ENCODE assay signal across 10 cellular contexts in the genomic region with DNA sequence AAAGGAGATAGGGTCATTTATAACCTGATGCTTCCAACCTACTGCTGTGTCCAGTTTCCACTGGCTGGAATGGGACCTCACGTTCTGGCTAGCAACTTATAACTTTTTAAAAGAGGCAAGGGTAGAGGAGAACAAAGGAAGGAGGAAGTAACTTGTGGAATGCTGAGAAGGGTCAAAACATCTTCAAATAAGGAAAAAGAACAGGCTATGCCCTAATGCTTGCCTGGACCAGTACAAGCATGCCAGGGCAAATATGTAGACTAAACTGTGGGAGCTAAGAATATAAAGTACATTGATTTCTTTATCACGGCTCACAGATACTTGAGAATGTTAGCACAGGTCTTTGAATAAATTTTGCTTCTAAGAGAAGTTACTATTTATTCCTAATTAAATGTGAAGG. TPM values are rescaled to one million over a fixed set of nuclear protein-coding genes. Genes with fewer than 3 reads are reported as not detected.
DNase-seq lines count a peak whose midpoint lies in the region; ATAC-seq and TF ChIP-seq lines count a peak whose summit lies in the region.
"Had no signal": no experiment of that assay in that cellular context is flagged by ENCODE, and none has a peak within 500 bp of the region (broad histone marks: within the 10 kb centered on the region; RNA-seq: fewer than 3 reads in every experiment).

No MANE protein-coding gene starts in this region.

- H3K27me3 ChIP-seq in heart right ventricle (no peaks in the 10 kb centered on the region), right atrium auricular region (no peaks in the 10 kb centered on the region), iPS-20b (ENCODE audit: insufficient read depth, low read length) (no peaks in the 10 kb centered on the region), Caco-2 (replicated peaks; ENCODE audit: control insufficient read depth, insufficient read depth, low read length) (no peaks in the 10 kb centered on the region), tibial nerve (no peaks in the 10 kb centered on the region)
- H3K27me3 ChIP-seq: Peyer's patch had no signal

- POLR2A ChIA-PET in Caco-2 (lab: Charles Lee), result no interaction called here

- no peak for TF ChIP-seq POLR2A in tibial nerve (IDR thresholded peaks at IDR 0.05)

- no peaks in the 10 kb centered on the region for H3K27me3 Mint-ChIP-seq in activated T-helper 2 cell treated with anti-CD3 and anti-CD28 coated beads, Interferon-gamma antibody, Interleukin-2, Interleukin-4, amounts not matched to agents 10 μg/mL and 5 μg/mL and 100 μg/mL, durations not matched to agents 14 hours and 24 hours and 36 hours (ENCODE audit: low read depth)
- H3K27me3 Mint-ChIP-seq in type B pancreatic cell (peaks cover 3% of the 10 kb centered on the region), Caco-2 (ENCODE audit: insufficient read depth, unreplicated experiment) (no peaks in the 10 kb centered on the region)

- no peak for TF ChIP-seq CTCF in heart right ventricle (IDR thresholded peaks at IDR 0.05)
- no peak for TF ChIP-seq CTCF in right atrium auricular region (IDR thresholded peaks at IDR 0.05)
- no peak for TF ChIP-seq CTCF in type B pancreatic cell (conservative IDR thresholded peaks at IDR 0.05)
- TF ChIP-seq CTCF in Caco-2 (IDR thresholded peaks at IDR 0.05; ENCODE audit: insufficient read depth in 1 of 2, low read depth in 1 of 2, low read length in 1 of 2, severe bottlenecking in 1 of 2, unreplicated experiment in 1 of 2), result no peak
- no peak for TF ChIP-seq CTCF in tibial nerve (IDR thresholded peaks at IDR 0.05)

- no peaks in the 10 kb centered on the region for H3K9me3 ChIP-seq in heart right ventricle
- H3K9me3 ChIP-seq in right atrium auricular region, result no peaks in the 10 kb centered on the region
- no peaks in the 10 kb centered on the region for H3K9me3 ChIP-seq in iPS-20b (ENCODE audit: insufficient read depth, low read depth, low read length)
- no peaks in the 10 kb centered on the region for H3K9me3 ChIP-seq in Caco-2
- H3K9me3 ChIP-seq in tibial nerve, result no peaks in the 10 kb centered on the region
- H3K9me3 ChIP-seq: Peyer's patch had no signal

- H3K4me3 ChIP-seq in heart right ventricle (no peak overlapping the region), right atrium auricular region (no peak overlapping the region), iPS-20b (ENCODE audit: low read length) (0 out of 2 replicates have a peak overlapping the region, but pooled peaks have one; percentile 6), Caco-2 (ENCODE audit: low read depth, low read length) (no peak overlapping the region), tibial nerve (no peak overlapping the region)

- H3K27ac Mint-ChIP-seq in activated T-helper 2 cell treated with anti-CD3 and anti-CD28 coated beads, Interferon-gamma antibody, Interleukin-2, Interleukin-4, amounts not matched to agents 10 μg/mL and 5 μg/mL and 100 μg/mL, durations not matched to agents 14 hours and 24 hours and 36 hours, result no peak overlapping the region
- H3K27ac Mint-ChIP-seq in type B pancreatic cell (peak overlapping the region; percentile 100), Caco-2 (ENCODE audit: unreplicated experiment) (no peak overlapping the region)

- peaks cover 25% of the 10 kb centered on the region for H3K36me3 Mint-ChIP-seq in activated T-helper 2 cell treated with anti-CD3 and anti-CD28 coated beads, Interferon-gamma antibody, Interleukin-2, Interleukin-4, amounts not matched to agents 10 μg/mL and 5 μg/mL and 100 μg/mL, durations not matched to agents 14 hours and 24 hours and 36 hours (ENCODE audit: low read depth)
- H3K36me3 Mint-ChIP-seq in type B pancreatic cell, result peaks cover 28% of the 10 kb centered on the region
- peaks cover 33% of the 10 kb centered on the region for H3K36me3 Mint-ChIP-seq in Caco-2 (ENCODE audit: insufficient read depth, unreplicated experiment)

- WGBS in heart right ventricle, 2 donors, result 56 to 72% methylated on average over 2 of the region's 2 CpGs
- 58 to 60% methylated on average over 2 of the region's 2 CpGs for WGBS in tibial nerve, 2 donors

- H3K27ac ChIP-seq in heart right ventricle (peak overlapping the region in 6 of 10 donors; percentile 89 to 98 (median 94)), right atrium auricular region (no peak overlapping the region), iPS-20b (ENCODE audit: low read length) (no peak overlapping the region), tibial nerve (no peak overlapping the region)

- peak overlapping the region; percentile 46 for H3K4me3 Mint-ChIP-seq in activated T-helper 2 cell treated with anti-CD3 and anti-CD28 coated beads, Interferon-gamma antibody, Interleukin-2, Interleukin-4, amounts not matched to agents 10 μg/mL and 5 μg/mL and 100 μg/mL, durations not matched to agents 14 hours and 24 hours and 36 hours (ENCODE audit: low read depth)
- peak overlapping the region; percentile 90 for H3K4me3 Mint-ChIP-seq in type B pancreatic cell
- H3K4me3 Mint-ChIP-seq in Caco-2 (ENCODE audit: unreplicated experiment), result no peak overlapping the region

- peak overlapping the region; percentile 60; the same call in 1 of the 2 replicates for H3K9ac ChIP-seq in iPS-20b (ENCODE audit: low read depth, low read length)
- H3K9ac ChIP-seq: parathyroid adenoma had no signal

- H3K36me3 ChIP-seq in heart right ventricle (peaks cover 0 to 29% (median 19%) of the 10 kb centered on the region in 9 donors), right atrium auricular region (peaks cover 18% of the 10 kb centered on the region), iPS-20b (ENCODE audit: insufficient read depth, low read depth, low read length) (peaks cover 21% of the 10 kb centered on the region), Caco-2 (ENCODE audit: control insufficient read depth, insufficient read depth, low read length) (peaks cover 3% of the 10 kb centered on the region), tibial nerve (peaks cover 4 to 21% (median 13%) of the 10 kb centered on the region in 3 donors)

- BruUV-seq in Caco-2 (replicated peaks; lab: Mats Ljungman, UMichigan), result no TSS peak

- TF ChIP-seq EP300 in tibial nerve (IDR thresholded peaks at IDR 0.05), result no peak

- H3K4me1 ChIP-seq in heart right ventricle, result peaks cover 3 to 40% (median 23%) of the 10 kb centered on the region in 9 donors
- H3K4me1 ChIP-seq in right atrium auricular region, result peaks cover 0 to 22% of the 10 kb centered on the region in 2 donors
- H3K4me1 ChIP-seq in iPS-20b (ENCODE audit: insufficient read depth, low read length), result peaks cover 2% of the 10 kb centered on the region; the same call in 1 of the 2 replicates
- H3K4me1 ChIP-seq in Caco-2, result no peaks in the 10 kb centered on the region
- peaks cover 2 to 27% (median 9%) of the 10 kb centered on the region in 4 donors for H3K4me1 ChIP-seq in tibial nerve

- DNase-seq in heart right ventricle (no peak), right atrium auricular region (ENCODE audit: low spot score) (no peak), type B pancreatic cell (ENCODE audit: extremely low spot score, unreplicated experiment) (no peak), Caco-2 (no peak), tibial nerve (ENCODE audit: low spot score in 2 of 2) (no peak)
- DNase-seq in activated T-helper 2 cell treated with anti-CD3 and anti-CD28 coated beads, Interferon-gamma antibody, Interleukin-2, Interleukin-4, amounts not matched to agents 10 μg/mL and 5 μg/mL and 100 μg/mL, durations not matched to agents 14 hours and 24 hours and 36 hours (ENCODE audit: low spot score), result no peak
- DNase-seq: Peyer's patch had no signal

- ATAC-seq in heart right ventricle (no peak), HG02763 (IDR thresholded peaks at IDR 0.05; ENCODE audit: unreplicated experiment) (no peak)

- CTCF ChIA-PET in Caco-2 (lab: Charles Lee), result no interaction called here

- intact Hi-C loops in heart right ventricle (cut with DNase I), result loop anchor here in 6 of 10 donors (5.0 to 10.0 kb wide), 5 partner anchors 35 to 145 kb away; a partner anchor contains a TSS
- intact Hi-C loops in activated T-helper 2 cell treated with anti-CD3 and anti-CD28 coated beads, Interferon-gamma antibody, Interleukin-2, Interleukin-4, amounts not matched to agents 10 μg/mL and 5 μg/mL and 100 μg/mL, durations not matched to agents 14 hours and 24 hours and 36 hours (cut with micrococcal nuclease), result loop anchor here (10.0 kb wide), 1 partner anchor 292 kb away; no protein-coding TSS in a partner anchor
- intact Hi-C loops in Caco-2 (cut with micrococcal nuclease; ENCODE audit: unreplicated experiment), result no loop called here

- peaks cover 19% of the 10 kb centered on the region for H3K4me1 Mint-ChIP-seq in activated T-helper 2 cell treated with anti-CD3 and anti-CD28 coated beads, Interferon-gamma antibody, Interleukin-2, Interleukin-4, amounts not matched to agents 10 μg/mL and 5 μg/mL and 100 μg/mL, durations not matched to agents 14 hours and 24 hours and 36 hours (ENCODE audit: low read depth)
- H3K4me1 Mint-ChIP-seq in type B pancreatic cell (ENCODE audit: unreplicated experiment) (peaks cover 10% of the 10 kb centered on the region), Caco-2 (ENCODE audit: low read depth, unreplicated experiment) (peaks cover 7% of the 10 kb centered on the region)

- H3K9me3 Mint-ChIP-seq in activated T-helper 2 cell treated with anti-CD3 and anti-CD28 coated beads, Interferon-gamma antibody, Interleukin-2, Interleukin-4, amounts not matched to agents 10 μg/mL and 5 μg/mL and 100 μg/mL, durations not matched to agents 14 hours and 24 hours and 36 hours, result peaks cover 1% of the 10 kb centered on the region
- H3K9me3 Mint-ChIP-seq in type B pancreatic cell (no peaks in the 10 kb centered on the region), Caco-2 (ENCODE audit: unreplicated experiment) (no peaks in the 10 kb centered on the region)

RNA-seq across cellular contexts. Expression of a gene that starts 1.5 kb away (rescaled TPM):
- total RNA-seq in heart right ventricle (10 to 100 TPM; 19.1 to 26.6 (median 23.7) TPM), right atrium auricular region (10 to 100 TPM; 13.6 to 15.2 TPM), type B pancreatic cell (ENCODE audit: low replicate concordance) (86.2 and 93.7 TPM in 2 replicates), Caco-2 (2022) (23.7 and 27.4 TPM in 2 replicates), tibial nerve (10 to 100 TPM; 19.4 to 30.3 (median 21.9) TPM)
- 10 to 100 TPM in 1 of 2 donors, 1 to 10 TPM in 1; 8.2 to 18.6 TPM for polyA plus RNA-seq in heart right ventricle
- 27.1 and 28.3 TPM in 2 replicates for total RNA-seq in activated T-helper 2 cell treated with anti-CD3 and anti-CD28 coated beads, Interferon-gamma antibody, Interleukin-2, Interleukin-4, amounts not matched to agents 10 μg/mL and 5 μg/mL and 100 μg/mL, durations not matched to agents 14 hours and 24 hours and 36 hours

RNA-seq across cellular contexts. Expression of a gene that starts 38.2 kb away (rescaled TPM):
- 10 to 100 TPM; 15.8 to 22.5 (median 19.6) TPM for total RNA-seq in heart right ventricle
- 1 to 10 TPM; 3.3 to 9.8 TPM for polyA plus RNA-seq in heart right ventricle
- 10 to 100 TPM; 13.4 to 16.8 TPM for total RNA-seq in right atrium auricular region
- 57.2 and 62.2 TPM in 2 replicates for total RNA-seq in activated T-helper 2 cell treated with anti-CD3 and anti-CD28 coated beads, Interferon-gamma antibody, Interleukin-2, Interleukin-4, amounts not matched to agents 10 μg/mL and 5 μg/mL and 100 μg/mL, durations not matched to agents 14 hours and 24 hours and 36 hours
- 58.7 and 60.0 TPM in 2 replicates for total RNA-seq in type B pancreatic cell (ENCODE audit: low replicate concordance)
- total RNA-seq in Caco-2 (2022), result 35.5 and 38.4 TPM in 2 replicates
- total RNA-seq in tibial nerve, result 10 to 100 TPM; 27.4 to 39.8 (median 32.2) TPM

RNA-seq across cellular contexts. Expression of a gene that starts 52.4 kb away (rescaled TPM):
- total RNA-seq in heart right ventricle (10 to 100 TPM; 18.8 to 24.3 (median 21.5) TPM), right atrium auricular region (10 to 100 TPM; 16.0 to 17.1 TPM), type B pancreatic cell (ENCODE audit: low replicate concordance) (22.5 and 24.4 TPM in 2 replicates), Caco-2 (2022) (23.0 and 23.7 TPM in 2 replicates), tibial nerve (10 to 100 TPM; 17.9 to 31.6 (median 24.5) TPM)
- 1 to 10 TPM; 3.4 to 8.1 TPM for polyA plus RNA-seq in heart right ventricle
- 17.3 and 18.2 TPM in 2 replicates for total RNA-seq in activated T-helper 2 cell treated with anti-CD3 and anti-CD28 coated beads, Interferon-gamma antibody, Interleukin-2, Interleukin-4, amounts not matched to agents 10 μg/mL and 5 μg/mL and 100 μg/mL, durations not matched to agents 14 hours and 24 hours and 36 hours

Comparison
In these comparisons a context has a peak if more than half of its experiments do, and no peak if none do; other contexts are left out.
1. H3K27ac ChIP-seq: peak in heart right ventricle (6 of 10); none in right atrium auricular region (0 of 2), iPS-20b (single experiment) and tibial nerve (0 of 4).